23 cellular contexts compared by ENCODE assay signal in genomic region chr7:131836733-131837132, GRCh38.
"Had no signal": no experiment of that assay in that cellular context is flagged by ENCODE, and none has a peak within 500 bp of the region (broad histone marks: within the 10 kb centered on the region; RNA-seq: fewer than 3 reads in every experiment).

No MANE protein-coding gene starts in this region.

- H3K36me3 ChIP-seq: adrenal gland, breast epithelium, gastrocnemius medialis, ovary, right lobe of liver, stomach, thoracic aorta, upper lobe of left lung had no signal

- H3K4me3 Mint-ChIP-seq: activated naive CD4-positive, alpha-beta T cell treated with anti-CD3 and anti-CD28 coated beads, Interleukin-2, amount 50 U/mL, for 24 hours; naive thymus-derived CD8-positive, alpha-beta T cell had no signal

- H3K36me3 Mint-ChIP-seq: activated naive CD4-positive, alpha-beta T cell treated with anti-CD3 and anti-CD28 coated beads, Interleukin-2, amount 50 U/mL, for 24 hours; naive thymus-derived CD8-positive, alpha-beta T cell had no signal

- DNase-seq: activated CD4-positive, alpha-beta T cell treated with anti-CD3 and anti-CD28 coated beads, Interleukin-2, amount 50 U/mL, for 1 hour; activated CD4-positive, CD25-positive, alpha-beta regulatory T cell treated with anti-CD3 and anti-CD28 coated beads, Interleukin-2, amount 50 U/mL, for 72 hours; activated CD8-positive, alpha-beta memory T cell treated with anti-CD3 and anti-CD28 coated beads for 24 hours; activated CD8-positive, alpha-beta memory T cell treated with anti-CD3 and anti-CD28 coated beads, Interleukin-2, amount 50 U/mL, for 48 hours; activated effector memory CD4-positive, alpha-beta T cell treated with anti-CD3 and anti-CD28 coated beads, Interleukin-2, amount 50 U/mL, for 16 hours; activated T-cell treated with anti-CD3 and anti-CD28 coated beads, Interleukin-2, amount 50 U/mL, for 48 hours; adrenal gland; cortex of kidney; gastrocnemius medialis; head of caudate nucleus; left cardiac atrium; mesenchymal stem cell; naive thymus-derived CD8-positive, alpha-beta T cell; ovary; right lobe of liver; small intestine; stimulated activated CD4-positive, alpha-beta T cell treated with anti-CD3 and anti-CD28 coated beads, Interleukin-4, amount 100 ng/mL, for 1 hour; stomach; upper lobe of left lung had no signal

- H3K27ac ChIP-seq: adrenal gland, breast epithelium, gastrocnemius medialis, ovary, right lobe of liver, stomach, thoracic aorta, upper lobe of left lung had no signal

- H3K27me3 ChIP-seq: adrenal gland, ovary, right lobe of liver, upper lobe of left lung had no signal

- H3K9me3 ChIP-seq: adrenal gland, breast epithelium, gastrocnemius medialis, ovary, right lobe of liver, stomach, thoracic aorta, upper lobe of left lung had no signal

- ATAC-seq: esophagus mucosa; gastrocnemius medialis; left cardiac atrium; naive thymus-derived CD8-positive, alpha-beta T cell; right lobe of liver had no signal

- H3K4me3 ChIP-seq: adrenal gland, breast epithelium, gastrocnemius medialis, ovary, right lobe of liver, stomach, thoracic aorta, upper lobe of left lung had no signal

- H3K27ac Mint-ChIP-seq: activated naive CD4-positive, alpha-beta T cell treated with anti-CD3 and anti-CD28 coated beads, Interleukin-2, amount 50 U/mL, for 24 hours; naive thymus-derived CD8-positive, alpha-beta T cell had no signal

- H3K4me1 ChIP-seq: adrenal gland, breast epithelium, gastrocnemius medialis, right lobe of liver, stomach, upper lobe of left lung had no signal

- H3K4me1 Mint-ChIP-seq: activated naive CD4-positive, alpha-beta T cell treated with anti-CD3 and anti-CD28 coated beads, Interleukin-2, amount 50 U/mL, for 24 hours; naive thymus-derived CD8-positive, alpha-beta T cell had no signal

- H3K9me3 Mint-ChIP-seq: activated naive CD4-positive, alpha-beta T cell treated with anti-CD3 and anti-CD28 coated beads, Interleukin-2, amount 50 U/mL, for 24 hours had no signal
